ENCODE assay signal across 17 cellular contexts in the genomic region with DNA sequence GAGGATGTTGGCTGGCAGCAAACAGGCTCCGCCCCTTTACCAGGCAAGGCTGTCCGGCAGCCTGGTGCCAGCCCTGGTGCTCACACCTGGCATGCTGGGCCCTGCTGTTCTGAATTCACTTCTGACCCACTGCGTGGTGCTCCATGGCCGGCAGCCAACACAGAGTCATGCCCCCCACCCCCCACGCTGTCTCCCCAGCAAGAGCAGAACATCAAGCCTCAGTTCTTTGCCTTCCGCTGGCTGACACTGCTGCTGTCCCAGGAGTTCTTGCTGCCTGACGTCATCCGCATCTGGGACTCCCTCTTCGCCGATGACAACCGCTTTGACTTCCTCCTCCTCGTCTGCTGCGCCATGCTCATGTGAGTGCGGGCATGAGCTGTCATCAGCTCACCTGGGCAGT. TPM values are rescaled to one million over a fixed set of nuclear protein-coding genes. Genes with fewer than 3 reads are reported as not detected.
DNase-seq lines count a peak whose midpoint lies in the region; ATAC-seq lines count a peak whose summit lies in the region.
"Had no signal": no experiment of that assay in that cellular context is flagged by ENCODE, and none has a peak within 500 bp of the region (broad histone marks: within the 10 kb centered on the region; RNA-seq: fewer than 3 reads in every experiment).

No MANE protein-coding gene starts in this region.

- H3K27me3 ChIP-seq in layer of hippocampus (ENCODE audit: control insufficient read depth, insufficient read depth, low read length), result no peaks in the 10 kb centered on the region
- H3K27me3 ChIP-seq: BLaER1 treated with 17β-estradiol and CSF1 and Interleukin-3, amounts not matched to agents 10 nM and 100 nM had no signal

- H3K4me3 Mint-ChIP-seq in central memory CD8-positive, alpha-beta T cell, result no peak overlapping the region
- no peak overlapping the region for H3K4me3 Mint-ChIP-seq in natural killer cell treated with Interleukin-12 subunit alpha and Interleukin-12 subunit beta and Interleukin-15 and Interleukin-18, amount 100 ng/mL, for 72 hours
- H3K4me3 Mint-ChIP-seq: CD8-positive, alpha-beta memory T cell had no signal

- H3K36me3 Mint-ChIP-seq in central memory CD8-positive, alpha-beta T cell (ENCODE audit: insufficient read depth), result peaks cover 48% of the 10 kb centered on the region
- peaks cover 10% of the 10 kb centered on the region for H3K36me3 Mint-ChIP-seq in natural killer cell treated with Interleukin-12 subunit alpha and Interleukin-12 subunit beta and Interleukin-15 and Interleukin-18, amount 100 ng/mL, for 72 hours

- H3K9me3 Mint-ChIP-seq in central memory CD8-positive, alpha-beta T cell, result no peaks in the 10 kb centered on the region
- H3K9me3 Mint-ChIP-seq in natural killer cell treated with Interleukin-12 subunit alpha and Interleukin-12 subunit beta and Interleukin-15 and Interleukin-18, amount 100 ng/mL, for 72 hours, result no peaks in the 10 kb centered on the region
- H3K9me3 Mint-ChIP-seq: CD8-positive, alpha-beta memory T cell had no signal

- no peaks in the 10 kb centered on the region for H3K4me1 Mint-ChIP-seq in central memory CD8-positive, alpha-beta T cell
- no peaks in the 10 kb centered on the region for H3K4me1 Mint-ChIP-seq in natural killer cell treated with Interleukin-12 subunit alpha and Interleukin-12 subunit beta and Interleukin-15 and Interleukin-18, amount 100 ng/mL, for 72 hours (ENCODE audit: low read depth in 2 of 2)
- H3K4me1 Mint-ChIP-seq: CD8-positive, alpha-beta memory T cell had no signal

- DNase-seq in Ammon's horn (ENCODE audit: low spot score), result peak; percentile 70
- DNase-seq in central memory CD8-positive, alpha-beta T cell (ENCODE audit: low spot score in 2 of 2), result no peak
- DNase-seq in posterior cingulate gyrus, result peak in 6 of 10 donors; percentile 14 to 93 (median 54)
- DNase-seq in activated CD8-positive, alpha-beta memory T cell treated with anti-CD3 and anti-CD28 coated beads for 24 hours, result no peak
- DNase-seq in natural killer cell treated with Interleukin-12 subunit alpha and Interleukin-12 subunit beta and Interleukin-15 and Interleukin-18, amount 100 ng/mL, for 72 hours (ENCODE audit: low spot score), result no peak
- DNase-seq in NCI-H1694 (lab: John Stamatoyannopoulos, UW), result no peak
- DNase-seq: CD8-positive, alpha-beta memory T cell; DMS79 treated with DMSO at 0.1 percent for 48 hours; HCEC 1CT; NCI-H1417; NCI-H2029; NCI-H2171 treated with DMSO at 0.1 percent for 48 hours; NCI-H748 treated with DMSO at 0.1 percent for 48 hours had no signal

- H3K27me3 Mint-ChIP-seq in central memory CD8-positive, alpha-beta T cell, result no peaks in the 10 kb centered on the region
- H3K27me3 Mint-ChIP-seq in natural killer cell treated with Interleukin-12 subunit alpha and Interleukin-12 subunit beta and Interleukin-15 and Interleukin-18, amount 100 ng/mL, for 72 hours, result no peaks in the 10 kb centered on the region
- H3K27me3 Mint-ChIP-seq: CD8-positive, alpha-beta memory T cell had no signal

- no peak for ATAC-seq in central memory CD8-positive, alpha-beta T cell (replicated peaks; ENCODE audit: extremely low read depth, poor library complexity, severe bottlenecking)
- ATAC-seq in natural killer cell treated with Interleukin-12 subunit alpha and Interleukin-12 subunit beta and Interleukin-15 and Interleukin-18, amount 100 ng/mL, for 72 hours, result no peak
- ATAC-seq in GM21526 (IDR thresholded peaks at IDR 0.05; ENCODE audit: low FRiP score, unreplicated experiment), result no peak

- intact Hi-C loops in posterior cingulate gyrus (cut with DNase I), result no loop called here

- H3K27ac ChIP-seq in layer of hippocampus (ENCODE audit: low read depth, low read length), result peak overlapping the region; percentile 91
- H3K27ac ChIP-seq: BLaER1 treated with 17β-estradiol and CSF1 and Interleukin-3, amounts not matched to agents 10 nM and 100 nM; RWPE1 had no signal

- peak overlapping the region; percentile 65 for H3K27ac Mint-ChIP-seq in central memory CD8-positive, alpha-beta T cell (ENCODE audit: low read depth)
- H3K27ac Mint-ChIP-seq in natural killer cell treated with Interleukin-12 subunit alpha and Interleukin-12 subunit beta and Interleukin-15 and Interleukin-18, amount 100 ng/mL, for 72 hours, result no peak overlapping the region
- H3K27ac Mint-ChIP-seq: CD8-positive, alpha-beta memory T cell had no signal

RNA-seq across cellular contexts. Expression of a gene that starts 12.6 kb away (rescaled TPM):
- total RNA-seq in natural killer cell treated with Interleukin-12 subunit alpha and Interleukin-12 subunit beta and Interleukin-15 and Interleukin-18, amount 100 ng/mL, for 72 hours, result 10 to 100 TPM; 18.4 to 23.7 TPM

RNA-seq across cellular contexts. Expression of a gene that starts 18.6 kb away (rescaled TPM):
- total RNA-seq in natural killer cell treated with Interleukin-12 subunit alpha and Interleukin-12 subunit beta and Interleukin-15 and Interleukin-18, amount 100 ng/mL, for 72 hours, result 10 to 100 TPM; 25.9 to 33.4 TPM

RNA-seq across cellular contexts. Expression of a gene that starts 23.9 kb away (rescaled TPM):
- total RNA-seq in natural killer cell treated with Interleukin-12 subunit alpha and Interleukin-12 subunit beta and Interleukin-15 and Interleukin-18, amount 100 ng/mL, for 72 hours, result 100 to 1,000 TPM in 1 of 2 donors, 10 to 100 TPM in 1; 89.5 to 152 TPM

RNA-seq across cellular contexts. Expression of a gene that starts 33.9 kb away (rescaled TPM):
- total RNA-seq in natural killer cell treated with Interleukin-12 subunit alpha and Interleukin-12 subunit beta and Interleukin-15 and Interleukin-18, amount 100 ng/mL, for 72 hours, result 10 to 100 TPM; 21.5 to 22.4 TPM

Comparison
In these comparisons a context has a peak if more than half of its experiments do, and no peak if none do; other contexts are left out.
1. DNase-seq: peak in Ammon's horn (single experiment) and posterior cingulate gyrus (6 of 10); none in central memory CD8-positive, alpha-beta T cell (0 of 2), activated CD8-positive, alpha-beta memory T cell treated with anti-CD3 and anti-CD28 coated beads for 24 hours (single experiment), natural killer cell treated with Interleukin-12 subunit alpha and Interleukin-12 subunit beta and Interleukin-15 and Interleukin-18, amount 100 ng/mL, for 72 hours (single experiment) and NCI-H1694 (single experiment).